ENCODE assay signal across 8 cellular contexts in the genomic region with DNA sequence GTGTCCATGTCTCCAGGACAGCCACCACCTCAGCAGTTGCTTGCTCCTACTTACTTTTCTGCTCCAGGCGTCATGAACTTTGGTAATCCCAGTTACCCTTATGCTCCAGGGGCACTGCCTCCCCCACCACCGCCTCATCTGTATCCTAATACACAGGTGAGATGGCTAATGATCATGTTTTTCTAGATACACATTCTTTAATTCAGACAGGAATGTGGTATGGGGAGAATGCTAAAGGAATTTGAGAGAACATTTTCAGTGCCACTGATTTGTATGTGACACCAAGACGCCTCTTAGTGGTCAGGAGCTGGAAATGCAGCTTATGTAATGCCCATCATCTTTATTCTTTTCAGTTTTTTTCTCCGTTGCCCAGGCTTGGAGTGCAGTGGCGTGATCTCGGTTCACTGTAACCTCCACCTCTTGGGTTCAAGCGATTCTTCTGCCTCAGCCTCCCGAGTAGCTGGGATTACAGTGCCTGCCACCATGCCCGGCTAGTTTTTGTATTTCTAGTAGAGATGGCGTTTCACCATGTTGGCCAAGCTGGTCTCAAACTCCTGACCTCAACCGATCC. TPM values are rescaled to one million over a fixed set of nuclear protein-coding genes. Genes with fewer than 3 reads are reported as not detected.
DNase-seq lines count a peak whose midpoint lies in the region; ATAC-seq and TF ChIP-seq lines count a peak whose summit lies in the region.

No MANE protein-coding gene starts in this region.

- no peak for TF ChIP-seq POLR2A in prostate gland (IDR thresholded peaks at IDR 0.05)

- H3K9me3 ChIP-seq in NT2/D1 (ENCODE audit: insufficient read depth, low read length) (peaks cover 5% of the 10 kb centered on the region; the same call in 1 of the 2 replicates), prostate gland (no peaks in the 10 kb centered on the region)

- H3K4me1 ChIP-seq in NT2/D1 (ENCODE audit: insufficient read depth, insufficient read length) (peaks cover 2% of the 10 kb centered on the region), prostate gland (replicated peaks) (no peaks in the 10 kb centered on the region)

- 32% methylated on average over 11 of the region's 11 CpGs for WGBS in prostate gland

- H3K9ac ChIP-seq in NT2/D1 (ENCODE audit: insufficient read length, low read depth) = no peak overlapping the region

- peaks cover 92% of the 10 kb centered on the region for H3K36me3 ChIP-seq in NT2/D1 (ENCODE audit: insufficient read depth, insufficient read length, low read length)
- H3K36me3 ChIP-seq in prostate gland = peaks cover 11 to 26% of the 10 kb centered on the region in 2 donors

- ATAC-seq in Right ventricle myocardium superior (ENCODE audit: poor library complexity) (peak; percentile 74), GM21423 (IDR thresholded peaks at IDR 0.05; ENCODE audit: unreplicated experiment) (no peak), GM21717 (IDR thresholded peaks at IDR 0.05; ENCODE audit: unreplicated experiment) (no peak)

- DNase-seq in COR-L47 (lab: John Stamatoyannopoulos, UW) (peak; percentile 49), HCEC 1CT (peak; percentile 68), NT2/D1 (ENCODE audit: low read depth, low spot score) (peak; percentile 28), amniotic epithelial cell (ENCODE audit: low read depth) (peak; percentile 73), Right ventricle myocardium superior (no peak), prostate gland (ENCODE audit: low spot score) (peak; percentile 36)

- H3K27ac ChIP-seq in prostate gland = peak overlapping the region; percentile 42 to 56

- H3K27me3 ChIP-seq in NT2/D1 (ENCODE audit: insufficient read depth, insufficient read length) = no peaks in the 10 kb centered on the region
- H3K27me3 ChIP-seq in prostate gland (replicated peaks; ENCODE audit: insufficient read depth) = no peaks in the 10 kb centered on the region

- H3K4me3 ChIP-seq in NT2/D1 (ENCODE audit: insufficient read length, low read depth) = no peak overlapping the region
- H3K4me3 ChIP-seq in prostate gland = no peak overlapping the region

- intact Hi-C loops in Right ventricle myocardium superior (cut with DNase I) (loop anchor here (5.0 kb wide), 2 partner anchors 56 to 151 kb away; a partner anchor contains a TSS), prostate gland (cut with DNase I) (loop anchor here (2.0 to 5.0 kb wide), 3 partner anchors 56 to 156 kb away; a partner anchor contains a TSS)

- TF ChIP-seq CTCF in prostate gland (IDR thresholded peaks at IDR 0.05) = peak; percentile 43 to 95 (median 86)

RNA-seq across cellular contexts. Expression of a gene that starts 8.9 kb away (rescaled TPM):
- total RNA-seq in Right ventricle myocardium superior = 2.7 TPM
- 10 to 100 TPM; 14.2 to 25.1 TPM for total RNA-seq in prostate gland

RNA-seq across cellular contexts. Expression of a gene that starts 28.0 kb away (rescaled TPM):
- total RNA-seq in Right ventricle myocardium superior (45.9 TPM), prostate gland (10 to 100 TPM; 59.8 to 94.3 TPM)

RNA-seq across cellular contexts. Expression of a gene that starts 46.6 kb away (rescaled TPM):
- total RNA-seq in Right ventricle myocardium superior (46.8 TPM), prostate gland (100 to 1,000 TPM in 1 of 2 donors, 10 to 100 TPM in 1; 77.0 to 112 TPM)

RNA-seq across cellular contexts. Expression of a gene that starts 50.8 kb away (rescaled TPM):
- total RNA-seq in Right ventricle myocardium superior (11.8 TPM), prostate gland (10 to 100 TPM; 12.6 to 27.0 TPM)
